16 cellular contexts compared by ENCODE assay signal in genomic region chr5:133827001-133827400, GRCh38.
DNase-seq lines count a peak whose midpoint lies in the region; ATAC-seq and TF ChIP-seq lines count a peak whose summit lies in the region.
"Had no signal": no experiment of that assay in that cellular context is flagged by ENCODE, and none has a peak within 500 bp of the region (broad histone marks: within the 10 kb centered on the region; RNA-seq: fewer than 3 reads in every experiment).

No MANE protein-coding gene starts in this region.

- H3K27me3 ChIP-seq in BE2C (no peaks in the 10 kb centered on the region), kidney epithelial cell (ENCODE audit: control insufficient read depth, insufficient read depth, low read length) (no peaks in the 10 kb centered on the region)
- H3K27me3 ChIP-seq: neutrophil, stomach had no signal

- TF ChIP-seq CTCF in BE2C (IDR thresholded peaks at IDR 0.05; ENCODE audit: low read depth, low read length) = no peak
- no peak for TF ChIP-seq CTCF in kidney epithelial cell (IDR thresholded peaks at IDR 0.05; ENCODE audit: insufficient read depth, low read length, poor library complexity, severe bottlenecking)

- intact Hi-C loops in posterior vena cava (cut with DNase I) = no loop called here

- DNase-seq in BE2C = peak; percentile 54
- DNase-seq in NCI-H1105 (lab: John Stamatoyannopoulos, UW) = peak; percentile 84
- DNase-seq in NCI-H2196 treated with DMSO at 0.1 percent for 48 hours (lab: John Stamatoyannopoulos, UW; ENCODE audit: unreplicated experiment) = peak; percentile 19
- peak; percentile 42 for DNase-seq in kidney epithelial cell (ENCODE audit: low read depth)
- no peak for DNase-seq in activated CD8-positive, alpha-beta T cell treated with anti-CD3 and anti-CD28 coated beads, Interleukin-2, amount 10 ng/mL, durations not matched to agents 7 days and 5 days
- DNase-seq in AML-193 (lab: John Stamatoyannopoulos, UW) = no peak
- no peak for DNase-seq in posterior vena cava (ENCODE audit: low spot score)
- no peak for DNase-seq in C1 segment of cervical spinal cord (lab: John Stamatoyannopoulos, UW)
- DNase-seq: ACHN, activated gamma-delta T cell treated with Interleukin-2 at 50 U/mL for 16 hours, lower lobe of right lung had no signal

- ATAC-seq in activated CD8-positive, alpha-beta T cell treated with anti-CD3 and anti-CD28 coated beads, Interleukin-2, amount 10 ng/mL, durations not matched to agents 7 days and 5 days = no peak
- ATAC-seq: lower lobe of right lung had no signal

- POLR2A ChIA-PET in activated CD8-positive, alpha-beta T cell treated with anti-CD3 and anti-CD28 coated beads, Interleukin-2, amount 10 ng/mL, durations not matched to agents 7 days and 5 days (lab: Charles Lee) = no interaction called here

- no peaks in the 10 kb centered on the region for H3K36me3 Mint-ChIP-seq in activated CD8-positive, alpha-beta T cell treated with anti-CD3 and anti-CD28 coated beads, Interleukin-2, amount 10 ng/mL, durations not matched to agents 7 days and 5 days (ENCODE audit: low read depth)

- H3K36me3 ChIP-seq in BE2C (no peaks in the 10 kb centered on the region), kidney epithelial cell (ENCODE audit: control insufficient read depth, insufficient read depth, low read length) (no peaks in the 10 kb centered on the region)
- H3K36me3 ChIP-seq: HAP-1, lower lobe of right lung, neutrophil, stomach had no signal

- H3K4me1 ChIP-seq in BE2C = peaks cover 17% of the 10 kb centered on the region
- H3K4me1 ChIP-seq: HAP-1, lower lobe of right lung, stomach had no signal

- CTCF ChIA-PET in activated CD8-positive, alpha-beta T cell treated with anti-CD3 and anti-CD28 coated beads, Interleukin-2, amount 10 ng/mL, durations not matched to agents 7 days and 5 days (lab: Charles Lee) = no interaction called here

- no peaks in the 10 kb centered on the region for H3K9me3 Mint-ChIP-seq in activated CD8-positive, alpha-beta T cell treated with anti-CD3 and anti-CD28 coated beads, Interleukin-2, amount 10 ng/mL, durations not matched to agents 7 days and 5 days (ENCODE audit: insufficient read depth)

- no peak overlapping the region for H3K4me3 ChIP-seq in BE2C (ENCODE audit: low read depth, low read length)
- H3K4me3 ChIP-seq in kidney epithelial cell (ENCODE audit: low read depth, low read length) = no peak overlapping the region
- H3K4me3 ChIP-seq: HAP-1, lower lobe of right lung, SK-N-MC, smooth muscle cell, stomach had no signal

- peaks cover 29% of the 10 kb centered on the region for H3K4me1 Mint-ChIP-seq in activated CD8-positive, alpha-beta T cell treated with anti-CD3 and anti-CD28 coated beads, Interleukin-2, amount 10 ng/mL, durations not matched to agents 7 days and 5 days (ENCODE audit: low read depth)

- no peak overlapping the region for H3K4me3 Mint-ChIP-seq in activated CD8-positive, alpha-beta T cell treated with anti-CD3 and anti-CD28 coated beads, Interleukin-2, amount 10 ng/mL, durations not matched to agents 7 days and 5 days

- no peak overlapping the region for H3K27ac Mint-ChIP-seq in activated CD8-positive, alpha-beta T cell treated with anti-CD3 and anti-CD28 coated beads, Interleukin-2, amount 10 ng/mL, durations not matched to agents 7 days and 5 days

- no peaks in the 10 kb centered on the region for H3K9me3 ChIP-seq in BE2C
- H3K9me3 ChIP-seq: HAP-1, lower lobe of right lung, neutrophil, stomach had no signal

- peaks cover 3% of the 10 kb centered on the region for H3K27me3 Mint-ChIP-seq in activated CD8-positive, alpha-beta T cell treated with anti-CD3 and anti-CD28 coated beads, Interleukin-2, amount 10 ng/mL, durations not matched to agents 7 days and 5 days (ENCODE audit: low read depth)

Comparison
In these comparisons a context has a peak if more than half of its experiments do, and no peak if none do; other contexts are left out.
1. DNase-seq: peak in BE2C (single experiment), NCI-H1105 (single experiment), NCI-H2196 treated with DMSO at 0.1 percent for 48 hours (single experiment) and kidney epithelial cell (single experiment); none in activated CD8-positive, alpha-beta T cell treated with anti-CD3 and anti-CD28 coated beads, Interleukin-2, amount 10 ng/mL, durations not matched to agents 7 days and 5 days (single experiment), AML-193 (0 of 2), posterior vena cava (single experiment) and C1 segment of cervical spinal cord (0 of 14).